ENCODE assay signal across 9 cellular contexts in genomic region chr4:124583797-124584196, GRCh38.
"Had no signal": no experiment of that assay in that cellular context is flagged by ENCODE, and none has a peak within 500 bp of the region (broad histone marks: within the 10 kb centered on the region; RNA-seq: fewer than 3 reads in every experiment).

No MANE protein-coding gene starts in this region.

- H3K4me2 ChIP-seq: GM23338 had no signal

- ATAC-seq: GM23338, HCT116 had no signal

- H3K9ac ChIP-seq: GM23248 had no signal

- H3K36me3 ChIP-seq: HAP-1 had no signal

- H3K4me3 ChIP-seq: GM23248, GM23338, HAP-1 had no signal

- H2AFZ ChIP-seq: GM23248, GM23338 had no signal

- H3K27ac ChIP-seq: GM23248 had no signal

- H3K9me3 ChIP-seq: HAP-1 had no signal

- DNase-seq: GM23248, GOT3, H7, H9, HCEC 1CT, HFFc6 had no signal
